Comparison of ENCODE assay signal across 8 cellular contexts in genomic region chr11:68271781-68272608, GRCh38. TPM values are rescaled to one million over a fixed set of nuclear protein-coding genes. Genes with fewer than 3 reads are reported as not detected.
DNase-seq lines count a peak whose midpoint lies in the region; ATAC-seq, FAIRE-seq and TF ChIP-seq lines count a peak whose summit lies in the region.

Gene C11orf24 (minus strand): TSS chr11:68271973. CDS start chr11:68263767, 8,206 bp downstream.

- H3K4me1 Mint-ChIP-seq in central memory CD8-positive, alpha-beta T cell, result peaks cover 40% of the 10 kb centered on the region

- H3K27me3 ChIP-seq in keratinocyte (ENCODE audit: control insufficient read depth, extremely low read depth, insufficient read depth, low read length), result no peaks in the 10 kb centered on the region

- H3K79me2 ChIP-seq in keratinocyte (ENCODE audit: control insufficient read depth, insufficient read depth, low read length), result peaks cover 29% of the 10 kb centered on the region

- H3K27me3 Mint-ChIP-seq in central memory CD8-positive, alpha-beta T cell, result no peaks in the 10 kb centered on the region

- H3K4me3 Mint-ChIP-seq in central memory CD8-positive, alpha-beta T cell, result peak within 1 kb of the TSS; percentile 92

- dilution Hi-C loops in keratinocyte (cut with MboI; ENCODE audit: extremely low pct_ligation_motif_present, low sequenced_read_pairs), result no loop called here

- ATAC-seq in GM19043 (IDR thresholded peaks at IDR 0.05; ENCODE audit: low read depth, unreplicated experiment) (peak; percentile 78), HG03354 (IDR thresholded peaks at IDR 0.05; ENCODE audit: poor library complexity, severe bottlenecking, unreplicated experiment) (peak; percentile 73)
- ATAC-seq in activated CD4-positive, CD25-positive, alpha-beta regulatory T cell treated with anti-CD3 and anti-CD28 coated beads, Interleukin-2, amount 50 U/mL, for 24 hours, result peak; percentile 96
- peak; percentile 85 for ATAC-seq in central memory CD8-positive, alpha-beta T cell (replicated peaks; ENCODE audit: extremely low read depth, poor library complexity, severe bottlenecking)

- H4K20me1 ChIP-seq in keratinocyte (ENCODE audit: control insufficient read depth, extremely low read depth, insufficient read depth, low read length), result no peaks in the 10 kb centered on the region

- peaks cover 19% of the 10 kb centered on the region for H3K36me3 Mint-ChIP-seq in central memory CD8-positive, alpha-beta T cell (ENCODE audit: insufficient read depth)

- H3K9me3 Mint-ChIP-seq in central memory CD8-positive, alpha-beta T cell, result no peaks in the 10 kb centered on the region

- H2AFZ ChIP-seq in keratinocyte (ENCODE audit: control insufficient read depth, low read length), result peak within 1 kb of the TSS; percentile 75

- no peak for FAIRE-seq in keratinocyte (lab: Jason Lieb, UNC)

- TF ChIP-seq CTCF in AG09319 (IDR thresholded peaks at IDR 0.05; ENCODE audit: low read depth, low read length) (no peak), keratinocyte (optimal IDR thresholded peaks at IDR 0.05 in 1 of 3, IDR thresholded peaks at IDR 0.05 in 1 of 3, conservative IDR thresholded peaks at IDR 0.05 in 1 of 3; ENCODE audit: extremely low read depth in 1 of 3, insufficient read depth in 2 of 3, low read length in 3 of 3) (peak in 1 of 3 experiments; percentile 3)

- no peaks in the 10 kb centered on the region for H3K9me3 ChIP-seq in keratinocyte (ENCODE audit: control insufficient read depth, low read depth, low read length)

- peak within 1 kb of the TSS; percentile 73 to 90 (median 89) for H3K4me3 ChIP-seq in keratinocyte (ENCODE audit: control insufficient read depth in 2 of 3, extremely low read depth in 1 of 3, insufficient read depth in 2 of 3, low read depth in 1 of 3, low read length in 3 of 3)

- peaks cover 13 to 23% of the 10 kb centered on the region in 2 experiments for H3K36me3 ChIP-seq in keratinocyte (ENCODE audit: control insufficient read depth in 2 of 2, extremely low read depth in 1 of 2, insufficient read depth in 2 of 2, low read length in 2 of 2)

- peaks cover 4% of the 10 kb centered on the region for H3K9me1 ChIP-seq in keratinocyte (ENCODE audit: control insufficient read depth, extremely low read depth, insufficient read depth, low read length)

- H3K4me1 ChIP-seq in keratinocyte (ENCODE audit: control insufficient read depth, extremely low read depth, insufficient read depth, low read length), result peaks cover 36% of the 10 kb centered on the region

- H3K9ac ChIP-seq in keratinocyte (ENCODE audit: control insufficient read depth, extremely low read depth, insufficient read depth, low read length), result peak within 1 kb of the TSS; percentile 96

- H3K27ac Mint-ChIP-seq in central memory CD8-positive, alpha-beta T cell (ENCODE audit: low read depth), result peak within 1 kb of the TSS; percentile 96

- peak within 1 kb of the TSS; percentile 91 for H3K27ac ChIP-seq in keratinocyte (ENCODE audit: control insufficient read depth, insufficient read depth, low read length)

- DNase-seq in AG09319 (ENCODE audit: extremely low read depth, low read depth) (peak; percentile 86), NCI-H446 treated with DMSO at 0.1 percent for 48 hours (lab: John Stamatoyannopoulos, UW) (peak; percentile 88), keratinocyte (ENCODE audit: low read depth, low spot score) (peak; percentile 79)
- DNase-seq in central memory CD8-positive, alpha-beta T cell (ENCODE audit: low spot score in 2 of 2), result peak; percentile 83 to 85
- peak; percentile 83 to 93 (median 85) for DNase-seq in stimulated activated CD4-positive, alpha-beta T cell treated with anti-CD3 and anti-CD28 coated beads, Interleukin-12 subunit alpha, Interleukin-12 subunit beta, amount 100 ng/mL, for 48 hours (ENCODE audit: low read depth in 2 of 3, low spot score in 1 of 3)

- peak within 1 kb of the TSS; percentile 76 for H3K4me2 ChIP-seq in keratinocyte (ENCODE audit: control insufficient read depth, extremely low read depth, insufficient read depth, low read depth, low read length)

RNA-seq across cellular contexts. Expression of gene C11orf24, which starts in this region (rescaled TPM):
- 28.4 to 32.8 TPM (median 32.2 TPM) in 3 replicates for polyA plus RNA-seq in keratinocyte
- 16.8 TPM for polyA plus RNA-seq in keratinocyte (2011; ENCODE audit: low read depth)
- polyA plus RNA-seq in keratinocyte (2011; cell fraction: cytosol; rRNA removed), result 32.0 and 57.2 TPM in 2 replicates
- polyA plus RNA-seq in keratinocyte (2011; cell fraction: nucleus; rRNA removed), result 41.0 and 60.0 TPM in 2 replicates
- 20.5 and 46.5 TPM in 2 replicates for polyA plus RNA-seq in keratinocyte (2012; ENCODE audit: low replicate concordance)
- 33.7 to 96.8 TPM (median 35.7 TPM) in 3 replicates for polyA minus RNA-seq in keratinocyte
- 64.5 TPM for polyA minus RNA-seq in keratinocyte (2011; cell fraction: cytosol; rRNA and poly(A)+ RNA removed)
- 39.7 and 43.0 TPM in 2 replicates for polyA minus RNA-seq in keratinocyte (2011; cell fraction: nucleus; rRNA and poly(A)+ RNA removed)

Comparison
In these comparisons a context has a peak if more than half of its experiments do, and no peak if none do; other contexts are left out.
1. Peak in every context shown above with its lines: DNase-seq, ATAC-seq, H3K4me3 ChIP-seq and H3K27ac ChIP-seq.